Comparison of ENCODE assay signal across 18 cellular contexts in the genomic region with DNA sequence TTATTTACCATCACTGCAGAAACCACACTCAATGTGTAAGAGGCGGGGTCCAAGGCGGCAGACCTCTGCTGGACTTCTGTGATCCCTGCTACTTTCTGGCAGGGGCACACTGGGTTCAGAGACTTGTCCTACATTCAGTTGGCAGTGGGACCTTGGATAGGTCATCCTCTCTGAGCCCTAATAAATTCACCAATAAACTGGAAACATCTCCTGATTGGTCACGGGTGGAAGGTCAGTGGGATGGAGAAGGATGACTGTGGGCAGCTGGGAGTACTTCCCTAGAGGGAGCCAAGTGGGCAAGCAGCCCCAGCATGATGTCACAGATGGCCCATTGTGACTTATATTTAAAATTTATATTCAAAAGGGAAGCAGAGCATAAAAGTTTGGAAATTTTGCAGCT. TPM values are rescaled to one million over a fixed set of nuclear protein-coding genes. Genes with fewer than 3 reads are reported as not detected.
A peak's percentile ranks its signal among the peaks of the same experiment; 100 is the strongest.
DNase-seq lines count a peak whose midpoint lies in the region; ATAC-seq, FAIRE-seq and TF ChIP-seq lines count a peak whose summit lies in the region.
"Had no signal": no experiment of that assay in that cellular context is flagged by ENCODE, and none has a peak within 500 bp of the region (broad histone marks: within the 10 kb centered on the region; RNA-seq: fewer than 3 reads in every experiment).

No MANE protein-coding gene starts in this region.

- peak overlapping the region; percentile 11 for H3K4me3 Mint-ChIP-seq in memory B cell
- H3K4me3 Mint-ChIP-seq: activated CD4-positive, alpha-beta T cell treated with anti-CD3 and anti-CD28 coated beads, Interleukin-2, amount 10 ng/mL, durations not matched to agents 7 days and 5 days had no signal

- H3K27ac ChIP-seq in left ventricle myocardium inferior (replicated peaks) (no peak overlapping the region), coronary artery (no peak overlapping the region), vagina (peak overlapping the region; percentile 78)
- H3K27ac ChIP-seq: epithelial cell of prostate had no signal

- peak; percentile 43 for DNase-seq in left ventricle myocardium superior
- no peak for DNase-seq in left ventricle myocardium inferior
- DNase-seq in coronary artery (ENCODE audit: low spot score), result peak; percentile 16
- no peak for DNase-seq in memory B cell (ENCODE audit: low spot score in 2 of 2)
- DNase-seq in vagina (ENCODE audit: extremely low spot score in 2 of 2), result peak in 1 of 2 donors; percentile 84
- no peak for DNase-seq in NCI-H774 (lab: John Stamatoyannopoulos, UW)
- no peak for DNase-seq in H54 (ENCODE audit: insufficient read length, low spot score)
- DNase-seq: activated CD4-positive, alpha-beta T cell treated with anti-CD3 and anti-CD28 coated beads, Interleukin-2, amount 10 ng/mL, durations not matched to agents 7 days and 5 days; DMS53; GOT3; IMR-90; SW 1271; trophoblast cell had no signal

- intact Hi-C loops in left ventricle myocardium superior (cut with micrococcal nuclease), result no loop called here
- intact Hi-C loops in left ventricle myocardium inferior (cut with micrococcal nuclease), result no loop called here
- intact Hi-C loops in vagina (cut with DNase I), result no loop called here

- H3K4me1 Mint-ChIP-seq in memory B cell, result peaks cover 47% of the 10 kb centered on the region

- no peak for ATAC-seq in left ventricle myocardium superior
- no peak for ATAC-seq in memory B cell (ENCODE audit: low read depth)
- ATAC-seq in HG03378 (IDR thresholded peaks at IDR 0.05; ENCODE audit: unreplicated experiment), result no peak

- no peaks in the 10 kb centered on the region for H3K9me3 Mint-ChIP-seq in memory B cell
- H3K9me3 Mint-ChIP-seq: activated CD4-positive, alpha-beta T cell treated with anti-CD3 and anti-CD28 coated beads, Interleukin-2, amount 10 ng/mL, durations not matched to agents 7 days and 5 days; activated T-helper 2 cell treated with anti-CD3 and anti-CD28 coated beads, Interferon-gamma antibody, Interleukin-2, Interleukin-4, amounts not matched to agents 10 μg/mL and 5 μg/mL and 100 μg/mL, durations not matched to agents 14 hours and 24 hours and 36 hours had no signal

- H3K9me3 ChIP-seq in left ventricle myocardium inferior (replicated peaks), result no peaks in the 10 kb centered on the region
- H3K9me3 ChIP-seq in vagina, result no peaks in the 10 kb centered on the region

- no peaks in the 10 kb centered on the region for H3K27me3 Mint-ChIP-seq in memory B cell

- H3K4me3 ChIP-seq in left ventricle myocardium inferior (no peak overlapping the region), coronary artery (no peak overlapping the region), vagina (no peak overlapping the region)
- H3K4me3 ChIP-seq: skin epidermis had no signal

- no peaks in the 10 kb centered on the region for H3K4me1 ChIP-seq in left ventricle myocardium inferior
- peaks cover 51% of the 10 kb centered on the region for H3K4me1 ChIP-seq in vagina

- TF ChIP-seq CTCF in left ventricle myocardium inferior (IDR thresholded peaks at IDR 0.05; ENCODE audit: borderline replicate concordance), result no peak
- no peak for TF ChIP-seq CTCF in coronary artery (IDR thresholded peaks at IDR 0.05)
- TF ChIP-seq CTCF in vagina (IDR thresholded peaks at IDR 0.05), result no peak

- peaks cover 2% of the 10 kb centered on the region for H3K36me3 Mint-ChIP-seq in memory B cell

- H3K27me3 ChIP-seq in left ventricle myocardium inferior (ENCODE audit: low read depth) (peaks cover 4% of the 10 kb centered on the region), vagina (no peaks in the 10 kb centered on the region)

- no peak for FAIRE-seq in H54 (lab: Jason Lieb, UNC)
- FAIRE-seq: GM12892 had no signal

- TF ChIP-seq POLR2A in vagina (IDR thresholded peaks at IDR 0.05) (no peak), H54 (IDR thresholded peaks at IDR 0.05; ENCODE audit: low read depth, low read length) (no peak)

- H3K27ac Mint-ChIP-seq in memory B cell, result peak overlapping the region; percentile 53
- H3K27ac Mint-ChIP-seq: activated CD4-positive, alpha-beta T cell treated with anti-CD3 and anti-CD28 coated beads, Interleukin-2, amount 10 ng/mL, durations not matched to agents 7 days and 5 days; activated T-helper 2 cell treated with anti-CD3 and anti-CD28 coated beads, Interferon-gamma antibody, Interleukin-2, Interleukin-4, amounts not matched to agents 10 μg/mL and 5 μg/mL and 100 μg/mL, durations not matched to agents 14 hours and 24 hours and 36 hours had no signal

- H3K36me3 ChIP-seq in left ventricle myocardium inferior (no peaks in the 10 kb centered on the region), vagina (no peaks in the 10 kb centered on the region)

RNA-seq across cellular contexts. Expression of a gene that starts 49.7 kb away (rescaled TPM):
- 3.5 TPM for total RNA-seq in left ventricle myocardium superior
- 1.6 TPM for total RNA-seq in left ventricle myocardium inferior
- total RNA-seq in vagina, result 1.5 TPM

Comparison
In these comparisons a context has a peak if more than half of its experiments do, and no peak if none do; other contexts are left out.
1. DNase-seq: peak in left ventricle myocardium superior (single experiment) and coronary artery (single experiment); none in left ventricle myocardium inferior (single experiment), memory B cell (0 of 2), NCI-H774 (single experiment) and H54 (single experiment).